29 cellular contexts compared by ENCODE assay signal in the genomic region with DNA sequence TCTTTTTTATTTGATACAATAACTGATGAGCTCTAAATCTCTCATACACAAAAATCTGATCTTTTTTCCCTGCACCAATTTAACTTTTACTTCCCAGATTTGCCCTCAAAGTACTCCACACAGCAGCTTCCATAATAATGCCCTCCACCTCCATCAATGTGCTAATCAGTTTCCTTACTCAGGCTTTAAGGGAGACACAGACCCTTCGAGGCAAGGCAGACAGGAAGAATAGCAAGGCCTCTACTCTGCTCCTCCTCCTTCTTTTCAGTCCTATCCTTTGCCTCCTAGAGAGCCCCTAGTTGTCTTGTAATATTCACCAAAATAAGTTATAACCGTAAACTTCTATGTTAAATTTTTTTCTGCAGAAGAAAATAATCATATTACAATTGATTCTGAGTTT.
"Had no signal": no experiment of that assay in that cellular context is flagged by ENCODE, and none has a peak within 500 bp of the region (broad histone marks: within the 10 kb centered on the region; RNA-seq: fewer than 3 reads in every experiment).

No MANE protein-coding gene starts in this region.

- H3K4me3 ChIP-seq: adrenal gland, MG63 had no signal

- H3K9me3 ChIP-seq: adrenal gland, MG63 had no signal

- H3K27ac ChIP-seq: adrenal gland, RWPE1 had no signal

- DNase-seq: activated CD4-positive, alpha-beta T cell treated with anti-CD3 and anti-CD28 coated beads for 36 hours; activated CD4-positive, alpha-beta T cell treated with anti-CD3 and anti-CD28 coated beads, Interleukin-2, amount 10 ng/mL, durations not matched to agents 7 days and 5 days; activated CD4-positive, alpha-beta T cell treated with anti-CD3 and anti-CD28 coated beads, Interleukin-2, amount 50 U/mL, for 48 hours; activated CD8-positive, alpha-beta T cell treated with anti-CD3 and anti-CD28 coated beads, Interleukin-2, amount 10 ng/mL, durations not matched to agents 7 days and 5 days; activated gamma-delta T cell treated with Interleukin-2 at 50 U/mL for 16 hours; activated naive CD4-positive, alpha-beta T cell treated with anti-CD3 and anti-CD28 coated beads for 36 hours; activated T-cell treated with anti-CD3 and anti-CD28 coated beads, Interleukin-2, amount 50 U/mL, for 24 hours; adrenal gland; caudate nucleus; cerebellar nuclear complex; Kasumi-1; KG1; MG63; NCI-H1048; NCI-H1105 treated with DMSO at 0.1 percent for 48 hours; NCI-H1436; NCI-H1694; NCI-H2029; NCI-H2171 treated with DMSO at 0.1 percent for 48 hours; NCI-H2227 treated with DMSO at 0.1 percent for 48 hours; NCI-H446; NCI-H510A treated with DMSO at 0.1 percent for 48 hours; NCI-H526 treated with DMSO at 0.1 percent for 48 hours; PC-3; SIG-M5; T-helper 1 cell; T-helper 2 cell; T-helper 9 cell had no signal

- H3K4me1 ChIP-seq: adrenal gland had no signal

- H3K27me3 ChIP-seq: adrenal gland, MG63 had no signal

- H3K36me3 ChIP-seq: adrenal gland, MG63 had no signal
